ENCODE assay signal across 8 cellular contexts in the genomic region with DNA sequence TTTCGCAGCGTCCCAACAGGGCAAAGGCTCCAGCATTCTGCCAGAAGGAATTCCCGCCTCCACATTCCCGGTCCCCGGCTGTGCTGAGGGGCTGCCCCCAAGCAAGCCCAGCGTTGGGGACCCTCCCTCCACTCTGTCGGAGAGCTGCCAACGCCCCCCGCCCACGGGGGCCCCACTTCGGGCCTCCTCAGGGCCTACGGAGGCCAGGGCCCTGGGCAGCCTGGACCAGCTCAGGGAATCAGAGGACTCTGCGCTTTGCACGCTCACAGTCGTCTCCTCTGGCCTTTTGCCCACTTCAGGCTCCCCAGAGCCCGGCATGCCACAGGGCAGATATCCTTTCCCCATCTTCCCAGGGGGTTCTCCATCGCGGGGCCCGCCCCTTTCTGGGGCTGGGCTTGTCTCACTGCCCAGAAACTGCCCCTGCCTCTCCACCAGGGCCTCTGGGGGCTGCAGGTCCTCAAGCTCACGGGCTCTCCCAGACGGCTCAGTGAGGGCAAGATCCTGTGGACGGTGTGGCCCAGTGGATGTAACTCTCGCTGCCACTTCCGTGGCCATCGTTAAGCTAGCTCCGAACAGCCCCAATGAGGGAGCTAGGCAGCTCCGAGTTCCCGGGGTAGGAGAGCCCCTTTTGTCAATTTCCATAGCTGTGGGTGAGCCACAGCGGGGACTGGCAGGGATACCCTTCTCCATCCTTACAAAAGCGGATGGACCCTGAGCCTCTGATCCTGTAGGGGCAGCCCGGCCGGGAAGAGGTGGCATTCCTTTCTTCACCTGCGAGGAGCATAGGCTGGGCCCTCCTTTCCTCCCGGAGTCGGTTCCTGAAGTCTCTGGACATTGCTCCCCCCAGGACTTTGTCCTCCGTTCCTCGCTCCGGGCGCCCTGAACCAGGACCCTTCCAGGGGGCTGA. TPM values are rescaled to one million over a fixed set of nuclear protein-coding genes. Genes with fewer than 3 reads are reported as not detected.
DNase-seq lines count a peak whose midpoint lies in the region; ATAC-seq, FAIRE-seq and TF ChIP-seq lines count a peak whose summit lies in the region.

No MANE protein-coding gene starts in this region.

- TF ChIP-seq CTCF in GM23338 (conservative IDR thresholded peaks at IDR 0.05; ENCODE audit: low read depth in 2 of 2) (no peak), retinal pigment epithelial cell (conservative IDR thresholded peaks at IDR 0.05; ENCODE audit: low read depth, low read length) (no peak)

- no peak overlapping the region for H3K27ac Mint-ChIP-seq in GM23338

- peaks cover 80% of the 10 kb centered on the region for H3K27me3 ChIP-seq in GM23338 (ENCODE audit: insufficient read depth)

- intact Hi-C loops in left ventricle myocardium superior (cut with micrococcal nuclease): no loop called here

- peaks cover 39% of the 10 kb centered on the region for H3K27me3 Mint-ChIP-seq in GM23338 (ENCODE audit: insufficient read depth, low read depth, poor library complexity)

- peak overlapping the region; percentile 64 for H3K4me3 Mint-ChIP-seq in GM23338

- H3K9me3 Mint-ChIP-seq in GM23338: no peaks in the 10 kb centered on the region

- no peak overlapping the region for H3K27ac ChIP-seq in GM23338 (ENCODE audit: low read depth)

- H3K4me3 ChIP-seq in GM23338 (peak overlapping the region; percentile 90), retinal pigment epithelial cell (ENCODE audit: low read length) (peak overlapping the region; percentile 65)

- FAIRE-seq in H54 (lab: Jason Lieb, UNC): no peak

- DNase-seq in GM23338 (ENCODE audit: low spot score): peak; percentile 60
- peak; percentile 59 to 62 for DNase-seq in activated T-cell treated with anti-CD3 and anti-CD28 coated beads, Interleukin-2, amount 50 U/mL, for 48 hours
- peak; percentile 55 for DNase-seq in left ventricle myocardium superior
- DNase-seq in retinal pigment epithelial cell (ENCODE audit: low read depth): no peak
- no peak for DNase-seq in OCI-M2 (lab: John Stamatoyannopoulos, UW; ENCODE audit: unreplicated experiment)
- no peak for DNase-seq in H54 (ENCODE audit: insufficient read length, low spot score)
- no peak for DNase-seq in germinal center (ENCODE audit: low spot score)

- H3K36me3 Mint-ChIP-seq in GM23338 (ENCODE audit: low read depth): no peaks in the 10 kb centered on the region

- H2AFZ ChIP-seq in GM23338: peak overlapping the region; percentile 100

- H3K9me2 ChIP-seq in GM23338 (ENCODE audit: insufficient read depth): no peaks in the 10 kb centered on the region

- no peaks in the 10 kb centered on the region for H3F3A ChIP-seq in GM23338 (replicated peaks; ENCODE audit: low read depth)

- 0 out of 2 replicates have a peak, but pooled peaks cover 4% of the 10 kb centered on the region for H4K20me1 ChIP-seq in GM23338 (replicated peaks; ENCODE audit: insufficient read depth)

- no peak for TF ChIP-seq POLR2A in H54 (IDR thresholded peaks at IDR 0.05; ENCODE audit: low read depth, low read length)

- H3K4me2 ChIP-seq in GM23338: peak overlapping the region; percentile 100

- H3K4me1 ChIP-seq in GM23338 (ENCODE audit: insufficient read depth): peaks cover 23% of the 10 kb centered on the region

- ATAC-seq in GM23338 (peak; percentile 21), left ventricle myocardium superior (peak; percentile 5), HG03095 (IDR thresholded peaks at IDR 0.05; ENCODE audit: unreplicated experiment) (no peak)

- H3K4me1 Mint-ChIP-seq in GM23338: peaks cover 19% of the 10 kb centered on the region

- no peaks in the 10 kb centered on the region for H3K79me2 ChIP-seq in GM23338 (replicated peaks; ENCODE audit: insufficient read depth)

- H3K36me3 ChIP-seq in GM23338 (ENCODE audit: insufficient read depth): no peaks in the 10 kb centered on the region

TF ChIP-seq in GM23338, 12 proteins besides CTCF, POLR2A, EP300 and RAD21:
- no peak for TF ChIP-seq POLR2AphosphoS5 (IDR thresholded peaks at IDR 0.05; ENCODE audit: low read depth)
- no peak for TF ChIP-seq NANOG (IDR thresholded peaks at IDR 0.05; ENCODE audit: borderline replicate concordance)
- TF ChIP-seq CREB1 (CRISPR knock-in tag; IDR thresholded peaks at IDR 0.05; ENCODE audit: low read depth): no peak
- no peak for TF ChIP-seq EZH2phosphoT487 (IDR thresholded peaks at IDR 0.05; ENCODE audit: unreplicated experiment)
- no peak for TF ChIP-seq JUNB (IDR thresholded peaks at IDR 0.05; ENCODE audit: unreplicated experiment)
- TF ChIP-seq EZH2 (IDR thresholded peaks at IDR 0.05; ENCODE audit: low read depth, unreplicated experiment): no peak

RNA-seq across cellular contexts. Expression of a gene that starts 2.8 kb away (rescaled TPM):
- total RNA-seq in GM23338 (2014; rRNA removed; shearing (Covaris generic)): 4.7 and 5.2 TPM in 2 replicates
- polyA plus RNA-seq in GM23338 (2016; fragmentation: Nextera tagmentation; extraction: Ambion mirVana): 0.31 and 0.37 TPM in 2 replicates
- 19.5 TPM for total RNA-seq in left ventricle myocardium superior

Comparison
In these comparisons a context has a peak if more than half of its experiments do, and no peak if none do; other contexts are left out.
1. DNase-seq: peak in GM23338 (single experiment), activated T-cell treated with anti-CD3 and anti-CD28 coated beads, Interleukin-2, amount 50 U/mL, for 48 hours (2 of 2) and left ventricle myocardium superior (single experiment); none in retinal pigment epithelial cell (single experiment), OCI-M2 (single experiment), H54 (single experiment) and germinal center (single experiment).